ENCODE assay signal across 8 cellular contexts in genomic region chr2:189210250-189211075, GRCh38. TPM values are rescaled to one million over a fixed set of nuclear protein-coding genes. Genes with fewer than 3 reads are reported as not detected.
DNase-seq lines count a peak whose midpoint lies in the region; ATAC-seq and TF ChIP-seq lines count a peak whose summit lies in the region.

No MANE protein-coding gene starts in this region.

- no peak for TF ChIP-seq CTCF in AG09309 (IDR thresholded peaks at IDR 0.05; ENCODE audit: control insufficient read depth, insufficient read depth, low read depth, low read length, missing control alignments)

- peak; percentile 88 for DNase-seq in AG09309 (ENCODE audit: low read depth)
- DNase-seq in LHCN-M2 (ENCODE audit: low read depth) = peak; percentile 96
- peak; percentile 95 for DNase-seq in dedifferentiated amniotic fluid mesenchymal stem cell (ENCODE audit: extremely low spot score)
- DNase-seq in myocyte (ENCODE audit: low read depth) = peak; percentile 86
- no peak for DNase-seq in central memory CD4-positive, alpha-beta T cell

- ATAC-seq in GM18517 (IDR thresholded peaks at IDR 0.05; ENCODE audit: unreplicated experiment) (no peak), GM19397 (IDR thresholded peaks at IDR 0.05; ENCODE audit: unreplicated experiment) (no peak), HG03460 (IDR thresholded peaks at IDR 0.05; ENCODE audit: unreplicated experiment) (no peak)

- peak overlapping the region; percentile 22 for H3K4me3 ChIP-seq in AG09309 (ENCODE audit: control insufficient read depth, low read depth, low read length)

RNA-seq across cellular contexts. Expression of gene COL5A2, which starts 30.9 kb away (rescaled TPM):
- total RNA-seq in LHCN-M2 (2014; rRNA removed) (187 TPM in 2 replicates), myocyte (278 and 285 TPM in 2 replicates)
- 95.8 TPM for polyA plus RNA-seq in LHCN-M2 (2012)
- 457 TPM for polyA plus RNA-seq in myocyte (2012)
